ENCODE assay signal across 13 cellular contexts in the genomic region with DNA sequence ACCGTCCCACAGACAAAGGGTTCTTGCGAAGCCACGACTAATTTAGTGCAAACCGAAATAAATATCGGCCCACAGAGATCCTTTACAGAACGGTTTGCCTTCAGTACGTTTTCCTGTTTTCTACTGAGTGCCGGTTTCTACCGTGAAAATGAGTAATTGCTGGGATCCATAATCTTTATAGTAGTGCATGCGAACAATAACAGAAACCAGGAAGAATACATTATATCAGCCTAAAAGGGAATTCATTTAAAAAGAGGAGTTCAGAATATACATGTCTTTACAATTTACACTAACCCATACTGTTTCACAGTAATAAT. TPM values are rescaled to one million over a fixed set of nuclear protein-coding genes. Genes with fewer than 3 reads are reported as not detected.
A peak's percentile ranks its signal among the peaks of the same experiment; 100 is the strongest.
DNase-seq lines count a peak whose midpoint lies in the region; ATAC-seq and TF ChIP-seq lines count a peak whose summit lies in the region.
"Had no signal": no experiment of that assay in that cellular context is flagged by ENCODE, and none has a peak within 500 bp of the region (broad histone marks: within the 10 kb centered on the region; RNA-seq: fewer than 3 reads in every experiment).

No MANE protein-coding gene starts in this region.

- H3K27ac ChIP-seq in stomach (no peak overlapping the region), right atrium auricular region (no peak overlapping the region)
- H3K27ac ChIP-seq: BLaER1 treated with 17β-estradiol and CSF1 and Interleukin-3, amounts not matched to agents 10 nM and 100 nM; parathyroid adenoma had no signal

- H3K27me3 ChIP-seq in stomach (peaks cover 3 to 88% (median 63%) of the 10 kb centered on the region in 3 donors), right atrium auricular region (peaks cover 7 to 8% of the 10 kb centered on the region in 2 donors)

- H3K4me3 Mint-ChIP-seq in activated T-cell treated with anti-CD3 and anti-CD28 coated beads, Interleukin-2, amount 50 U/mL, for 72 hours: peak overlapping the region; percentile 74 to 88
- H3K4me3 Mint-ChIP-seq in activated T-helper 2 cell treated with anti-CD3 and anti-CD28 coated beads, Interferon-gamma antibody, Interleukin-2, Interleukin-4, amounts not matched to agents 10 μg/mL and 5 μg/mL and 100 μg/mL, durations not matched to agents 14 hours and 24 hours and 36 hours (ENCODE audit: low read depth): peak overlapping the region; percentile 86
- H3K4me3 Mint-ChIP-seq: dendritic cell treated with granulocyte-macrophage colony-stimulating factor and Interleukin-4, amounts not matched to agents 40 ng/mL and 50 ng/mL, for 4 days had no signal

- TF ChIP-seq CTCF in stomach (IDR thresholded peaks at IDR 0.05) (no peak), right atrium auricular region (IDR thresholded peaks at IDR 0.05) (no peak)

- H3K36me3 ChIP-seq in stomach (no peaks in the 10 kb centered on the region), right atrium auricular region (no peaks in the 10 kb centered on the region)
- H3K36me3 ChIP-seq: BLaER1 treated with 17β-estradiol and CSF1 and Interleukin-3, amounts not matched to agents 10 nM and 100 nM had no signal

- WGBS in stomach, 5 donors: 5 to 9% (median 7%) methylated on average over 10 of the region's 10 CpGs

- peaks cover 0 to 3% of the 10 kb centered on the region in 2 donors for H3K36me3 Mint-ChIP-seq in activated T-cell treated with anti-CD3 and anti-CD28 coated beads, Interleukin-2, amount 50 U/mL, for 72 hours (ENCODE audit: insufficient read depth in 2 of 2)
- H3K36me3 Mint-ChIP-seq in activated T-helper 2 cell treated with anti-CD3 and anti-CD28 coated beads, Interferon-gamma antibody, Interleukin-2, Interleukin-4, amounts not matched to agents 10 μg/mL and 5 μg/mL and 100 μg/mL, durations not matched to agents 14 hours and 24 hours and 36 hours (ENCODE audit: low read depth): peaks cover 14% of the 10 kb centered on the region

- no peak for TF ChIP-seq EP300 in stomach (IDR thresholded peaks at IDR 0.05)

- TF ChIP-seq POLR2A in stomach (IDR thresholded peaks at IDR 0.05): no peak

- H3K9me3 Mint-ChIP-seq in activated T-cell treated with anti-CD3 and anti-CD28 coated beads, Interleukin-2, amount 50 U/mL, for 72 hours: no peaks in the 10 kb centered on the region
- no peaks in the 10 kb centered on the region for H3K9me3 Mint-ChIP-seq in activated T-helper 2 cell treated with anti-CD3 and anti-CD28 coated beads, Interferon-gamma antibody, Interleukin-2, Interleukin-4, amounts not matched to agents 10 μg/mL and 5 μg/mL and 100 μg/mL, durations not matched to agents 14 hours and 24 hours and 36 hours
- H3K9me3 Mint-ChIP-seq: dendritic cell treated with granulocyte-macrophage colony-stimulating factor and Interleukin-4, amounts not matched to agents 40 ng/mL and 50 ng/mL, for 4 days had no signal

- peaks cover 23 to 41% (median 32%) of the 10 kb centered on the region in 4 donors for H3K4me1 ChIP-seq in stomach
- peaks cover 0 to 25% of the 10 kb centered on the region in 2 donors for H3K4me1 ChIP-seq in right atrium auricular region
- H3K4me1 ChIP-seq: parathyroid adenoma had no signal

- H3K4me1 Mint-ChIP-seq in activated T-cell treated with anti-CD3 and anti-CD28 coated beads, Interleukin-2, amount 50 U/mL, for 72 hours (ENCODE audit: low read depth): peaks cover 41% of the 10 kb centered on the region
- peaks cover 41% of the 10 kb centered on the region for H3K4me1 Mint-ChIP-seq in activated T-helper 2 cell treated with anti-CD3 and anti-CD28 coated beads, Interferon-gamma antibody, Interleukin-2, Interleukin-4, amounts not matched to agents 10 μg/mL and 5 μg/mL and 100 μg/mL, durations not matched to agents 14 hours and 24 hours and 36 hours (ENCODE audit: low read depth)

- ATAC-seq in activated T-cell treated with anti-CD3 and anti-CD28 coated beads, Interleukin-2, amount 50 U/mL, for 72 hours (replicated peaks in 1 of 2): no peak
- ATAC-seq in GM18498 (IDR thresholded peaks at IDR 0.05; ENCODE audit: unreplicated experiment) (no peak), HG03460 (IDR thresholded peaks at IDR 0.05; ENCODE audit: unreplicated experiment) (no peak)
- ATAC-seq: HepG2 had no signal

- H3K27me3 Mint-ChIP-seq in activated T-cell treated with anti-CD3 and anti-CD28 coated beads, Interleukin-2, amount 50 U/mL, for 72 hours (ENCODE audit: low read depth): peaks cover 56% of the 10 kb centered on the region
- H3K27me3 Mint-ChIP-seq in activated T-helper 2 cell treated with anti-CD3 and anti-CD28 coated beads, Interferon-gamma antibody, Interleukin-2, Interleukin-4, amounts not matched to agents 10 μg/mL and 5 μg/mL and 100 μg/mL, durations not matched to agents 14 hours and 24 hours and 36 hours (ENCODE audit: low read depth): peaks cover 28% of the 10 kb centered on the region

- no peak for DNase-seq in activated T-cell treated with anti-CD3 and anti-CD28 coated beads, Interleukin-2, amount 50 U/mL, for 72 hours
- no peak for DNase-seq in activated T-cell treated with anti-CD3 and anti-CD28 coated beads, Interleukin-2, amount 50 U/mL, for 48 hours
- DNase-seq in activated T-helper 2 cell treated with anti-CD3 and anti-CD28 coated beads, Interferon-gamma antibody, Interleukin-2, Interleukin-4, amounts not matched to agents 10 μg/mL and 5 μg/mL and 100 μg/mL, durations not matched to agents 14 hours and 24 hours and 36 hours (ENCODE audit: low spot score): no peak
- DNase-seq in stomach (no peak), right atrium auricular region (ENCODE audit: low spot score) (no peak)
- DNase-seq: RPMI8226 had no signal

- intact Hi-C loops in activated T-helper 2 cell treated with anti-CD3 and anti-CD28 coated beads, Interferon-gamma antibody, Interleukin-2, Interleukin-4, amounts not matched to agents 10 μg/mL and 5 μg/mL and 100 μg/mL, durations not matched to agents 14 hours and 24 hours and 36 hours (cut with micrococcal nuclease): loop anchor here (2.0 to 5.0 kb wide), 2 partner anchors 19 to 217 kb away; no protein-coding TSS in a partner anchor
- intact Hi-C loops in stomach (cut with DNase I; ENCODE audit: low total_unique reads): no loop called here

- no peak overlapping the region for H3K27ac Mint-ChIP-seq in activated T-cell treated with anti-CD3 and anti-CD28 coated beads, Interleukin-2, amount 50 U/mL, for 72 hours
- H3K27ac Mint-ChIP-seq in activated T-helper 2 cell treated with anti-CD3 and anti-CD28 coated beads, Interferon-gamma antibody, Interleukin-2, Interleukin-4, amounts not matched to agents 10 μg/mL and 5 μg/mL and 100 μg/mL, durations not matched to agents 14 hours and 24 hours and 36 hours: peak overlapping the region; percentile 86
- H3K27ac Mint-ChIP-seq: dendritic cell treated with granulocyte-macrophage colony-stimulating factor and Interleukin-4, amounts not matched to agents 40 ng/mL and 50 ng/mL, for 4 days had no signal

- H3K4me3 ChIP-seq in iPS-11a (ENCODE audit: low read depth, low read length) (peak overlapping the region; percentile 73), stomach (peak overlapping the region in 3 of 4 donors; percentile 7 to 26 (median 16)), right atrium auricular region (no peak overlapping the region)
- H3K4me3 ChIP-seq: BLaER1 treated with 17β-estradiol and CSF1 and Interleukin-3, amounts not matched to agents 10 nM and 100 nM had no signal

- H3K9me3 ChIP-seq in stomach (no peaks in the 10 kb centered on the region), right atrium auricular region (no peaks in the 10 kb centered on the region)
- H3K9me3 ChIP-seq: BLaER1 treated with 17β-estradiol and CSF1 and Interleukin-3, amounts not matched to agents 10 nM and 100 nM had no signal

RNA-seq across cellular contexts. Expression of gene C6orf58, which starts 57.5 kb away (rescaled TPM):
- not detected for total RNA-seq in activated T-cell treated with anti-CD3 and anti-CD28 coated beads, Interleukin-2, amount 50 U/mL, for 72 hours
- total RNA-seq in activated T-helper 2 cell treated with anti-CD3 and anti-CD28 coated beads, Interferon-gamma antibody, Interleukin-2, Interleukin-4, amounts not matched to agents 10 μg/mL and 5 μg/mL and 100 μg/mL, durations not matched to agents 14 hours and 24 hours and 36 hours: not detected in 2 replicates
- total RNA-seq in stomach (1 to 10 TPM in 1 of 5 donors, not detected in 4; 2.3 TPM), right atrium auricular region (not detected)
- polyA plus RNA-seq in stomach: 1 to 10 TPM in 1 of 3 donors, under 1 TPM in 1, not detected in 1; 0.25 to 3.5 TPM
- total RNA-seq: HepG2 had no signal
- polyA plus RNA-seq: HepG2 had no signal

Comparison
In these comparisons a context has a peak if more than half of its experiments do, and no peak if none do; other contexts are left out.
1. H3K4me3 ChIP-seq: peak in iPS-11a (single experiment) and stomach (3 of 4); none in right atrium auricular region (0 of 2).